Comparison of ENCODE assay signal across 1 cellular context in the genomic region with DNA sequence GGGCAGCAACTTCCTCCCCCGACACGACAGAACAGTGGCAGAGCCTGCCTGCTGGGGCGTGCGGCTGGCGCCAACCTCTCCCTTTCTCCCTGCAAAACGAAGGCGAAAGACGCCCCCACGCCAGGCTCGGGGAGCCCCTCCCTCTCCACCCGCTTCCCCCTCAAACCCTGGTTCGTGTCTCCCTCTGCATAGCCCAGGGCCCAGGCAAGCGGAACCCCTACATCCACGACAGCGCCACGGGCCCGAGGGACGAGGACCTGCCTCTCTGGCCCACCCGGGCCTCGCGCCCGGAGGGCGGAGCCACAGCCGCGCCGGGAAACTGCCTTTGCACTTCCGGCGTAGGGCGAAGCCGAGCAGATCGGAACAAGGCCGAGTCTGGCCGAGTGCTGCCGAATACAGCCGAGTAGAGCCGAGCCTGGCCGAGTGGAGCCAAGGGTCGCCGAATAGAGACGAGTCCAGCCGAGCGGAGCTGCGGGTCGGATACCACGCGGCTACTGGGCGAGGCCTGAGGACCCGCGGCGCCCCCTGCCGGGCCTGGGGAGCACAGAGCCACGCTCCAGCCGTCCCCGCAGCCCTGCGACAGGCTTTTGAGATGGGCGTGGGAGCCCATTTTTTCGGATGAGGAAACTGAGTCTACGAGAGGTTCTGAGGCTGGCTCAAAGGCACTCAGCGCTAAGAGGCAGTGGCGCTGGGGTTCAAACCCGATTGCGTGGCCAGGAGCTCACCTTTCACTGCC.
TF ChIP-seq lines count a peak whose summit lies in the region.

No MANE protein-coding gene starts in this region.

TF ChIP-seq in HepG2, 621 proteins besides CTCF, POLR2A, EP300 and RAD21 (continued from another document and continues in another):
- TF ChIP-seq, protein P1, sequence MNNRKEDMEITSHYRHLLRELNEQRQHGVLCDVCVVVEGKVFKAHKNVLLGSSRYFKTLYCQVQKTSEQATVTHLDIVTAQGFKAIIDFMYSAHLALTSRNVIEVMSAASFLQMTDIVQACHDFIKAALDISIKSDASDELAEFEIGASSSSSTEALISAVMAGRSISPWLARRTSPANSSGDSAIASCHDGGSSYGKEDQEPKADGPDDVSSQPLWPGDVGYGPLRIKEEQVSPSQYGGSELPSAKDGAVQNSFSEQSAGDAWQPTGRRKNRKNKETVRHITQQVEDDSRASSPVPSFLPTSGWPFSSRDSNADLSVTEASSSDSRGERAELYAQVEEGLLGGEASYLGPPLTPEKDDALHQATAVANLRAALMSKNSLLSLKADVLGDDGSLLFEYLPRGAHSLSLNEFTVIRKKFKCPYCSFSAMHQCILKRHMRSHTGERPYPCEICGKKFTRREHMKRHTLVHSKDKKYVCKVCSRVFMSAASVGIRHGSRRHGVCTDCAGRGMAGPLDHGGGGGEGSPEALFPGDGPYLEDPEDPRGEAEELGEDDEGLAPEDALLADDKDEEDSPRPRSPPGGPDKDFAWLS (CRISPR knock-in tag; IDR thresholded peaks at IDR 0.05; ENCODE audit: borderline replicate concordance), result no peak
- TF ChIP-seq ZNF614 (CRISPR knock-in tag; IDR thresholded peaks at IDR 0.05; ENCODE audit: borderline replicate concordance), result peak; percentile 40; the same call in 1 of the 2 replicates
- TF ChIP-seq, protein P2, sequence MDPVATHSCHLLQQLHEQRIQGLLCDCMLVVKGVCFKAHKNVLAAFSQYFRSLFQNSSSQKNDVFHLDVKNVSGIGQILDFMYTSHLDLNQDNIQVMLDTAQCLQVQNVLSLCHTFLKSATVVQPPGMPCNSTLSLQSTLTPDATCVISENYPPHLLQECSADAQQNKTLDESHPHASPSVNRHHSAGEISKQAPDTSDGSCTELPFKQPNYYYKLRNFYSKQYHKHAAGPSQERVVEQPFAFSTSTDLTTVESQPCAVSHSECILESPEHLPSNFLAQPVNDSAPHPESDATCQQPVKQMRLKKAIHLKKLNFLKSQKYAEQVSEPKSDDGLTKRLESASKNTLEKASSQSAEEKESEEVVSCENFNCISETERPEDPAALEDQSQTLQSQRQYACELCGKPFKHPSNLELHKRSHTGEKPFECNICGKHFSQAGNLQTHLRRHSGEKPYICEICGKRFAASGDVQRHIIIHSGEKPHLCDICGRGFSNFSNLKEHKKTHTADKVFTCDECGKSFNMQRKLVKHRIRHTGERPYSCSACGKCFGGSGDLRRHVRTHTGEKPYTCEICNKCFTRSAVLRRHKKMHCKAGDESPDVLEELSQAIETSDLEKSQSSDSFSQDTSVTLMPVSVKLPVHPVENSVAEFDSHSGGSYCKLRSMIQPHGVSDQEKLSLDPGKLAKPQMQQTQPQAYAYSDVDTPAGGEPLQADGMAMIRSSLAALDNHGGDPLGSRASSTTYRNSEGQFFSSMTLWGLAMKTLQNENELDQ (CRISPR knock-in tag; IDR thresholded peaks at IDR 0.05; ENCODE audit: borderline replicate concordance), result peak; percentile 13; the same call in 1 of the 2 replicates
- no peak for TF ChIP-seq NR2F6 (IDR thresholded peaks at IDR 0.05)
- no peak for TF ChIP-seq NR2F6 (CRISPR knock-in tag; IDR thresholded peaks at IDR 0.05)
- TF ChIP-seq GATAD2A (CRISPR knock-in tag; IDR thresholded peaks at IDR 0.05), result no peak; the same call in none of the 2 replicates
- TF ChIP-seq, protein P3, sequence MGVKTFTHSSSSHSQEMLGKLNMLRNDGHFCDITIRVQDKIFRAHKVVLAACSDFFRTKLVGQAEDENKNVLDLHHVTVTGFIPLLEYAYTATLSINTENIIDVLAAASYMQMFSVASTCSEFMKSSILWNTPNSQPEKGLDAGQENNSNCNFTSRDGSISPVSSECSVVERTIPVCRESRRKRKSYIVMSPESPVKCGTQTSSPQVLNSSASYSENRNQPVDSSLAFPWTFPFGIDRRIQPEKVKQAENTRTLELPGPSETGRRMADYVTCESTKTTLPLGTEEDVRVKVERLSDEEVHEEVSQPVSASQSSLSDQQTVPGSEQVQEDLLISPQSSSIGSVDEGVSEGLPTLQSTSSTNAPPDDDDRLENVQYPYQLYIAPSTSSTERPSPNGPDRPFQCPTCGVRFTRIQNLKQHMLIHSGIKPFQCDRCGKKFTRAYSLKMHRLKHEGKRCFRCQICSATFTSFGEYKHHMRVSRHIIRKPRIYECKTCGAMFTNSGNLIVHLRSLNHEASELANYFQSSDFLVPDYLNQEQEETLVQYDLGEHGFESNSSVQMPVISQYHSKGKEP (CRISPR knock-in tag; IDR thresholded peaks at IDR 0.05), result no peak
- TF ChIP-seq RORA (CRISPR knock-in tag; IDR thresholded peaks at IDR 0.05), result no peak
- TF ChIP-seq PRMT3 (CRISPR knock-in tag; IDR thresholded peaks at IDR 0.05; ENCODE audit: borderline replicate concordance, low read depth), result no peak
- peak; percentile 80; the same call in 1 of the 2 replicates for TF ChIP-seq NFATC3 (CRISPR knock-in tag; IDR thresholded peaks at IDR 0.05)
- no peak for TF ChIP-seq ZNF550 (CRISPR knock-in tag; IDR thresholded peaks at IDR 0.05; ENCODE audit: borderline replicate concordance)
- TF ChIP-seq DNMT3B (CRISPR knock-in tag; conservative IDR thresholded peaks at IDR 0.05), result peak; percentile 38; the same call in 1 of the 2 replicates
- no peak for TF ChIP-seq EEA1 (CRISPR knock-in tag; IDR thresholded peaks at IDR 0.05; ENCODE audit: borderline replicate concordance)
- TF ChIP-seq ARNT2 (CRISPR knock-in tag; IDR thresholded peaks at IDR 0.05; ENCODE audit: low read depth), result peak; percentile 92
- no peak for TF ChIP-seq IRX3 (CRISPR knock-in tag; IDR thresholded peaks at IDR 0.05; ENCODE audit: borderline replicate concordance, low read depth)
- TF ChIP-seq ZMYM4 (CRISPR knock-in tag; IDR thresholded peaks at IDR 0.05), result peak; percentile 66
- no peak for TF ChIP-seq U2AF2 (IDR thresholded peaks at IDR 0.05; ENCODE audit: low read depth, low read length)
- TF ChIP-seq RFX1 (IDR thresholded peaks at IDR 0.05), result no peak
- peak; percentile 72 for TF ChIP-seq ZNF883 (CRISPR knock-in tag; IDR thresholded peaks at IDR 0.05; ENCODE audit: not compliant biosample characterization)
- TF ChIP-seq, protein P4, sequence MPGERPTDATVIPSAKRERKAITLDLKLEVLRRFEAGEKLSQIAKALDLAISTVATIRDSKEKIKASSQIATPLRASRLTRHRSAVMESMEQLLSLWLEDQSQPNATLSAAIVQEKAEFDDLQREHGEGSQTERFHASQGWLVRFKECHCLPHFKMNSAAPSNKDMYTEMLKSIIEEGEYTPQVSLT (CRISPR knock-in tag; IDR thresholded peaks at IDR 0.05; ENCODE audit: borderline replicate concordance, low read depth), result no peak
- TF ChIP-seq RELA (CRISPR knock-in tag; IDR thresholded peaks at IDR 0.05), result peak; percentile 17; the same call in 1 of the 2 replicates
- TF ChIP-seq, protein P5, sequence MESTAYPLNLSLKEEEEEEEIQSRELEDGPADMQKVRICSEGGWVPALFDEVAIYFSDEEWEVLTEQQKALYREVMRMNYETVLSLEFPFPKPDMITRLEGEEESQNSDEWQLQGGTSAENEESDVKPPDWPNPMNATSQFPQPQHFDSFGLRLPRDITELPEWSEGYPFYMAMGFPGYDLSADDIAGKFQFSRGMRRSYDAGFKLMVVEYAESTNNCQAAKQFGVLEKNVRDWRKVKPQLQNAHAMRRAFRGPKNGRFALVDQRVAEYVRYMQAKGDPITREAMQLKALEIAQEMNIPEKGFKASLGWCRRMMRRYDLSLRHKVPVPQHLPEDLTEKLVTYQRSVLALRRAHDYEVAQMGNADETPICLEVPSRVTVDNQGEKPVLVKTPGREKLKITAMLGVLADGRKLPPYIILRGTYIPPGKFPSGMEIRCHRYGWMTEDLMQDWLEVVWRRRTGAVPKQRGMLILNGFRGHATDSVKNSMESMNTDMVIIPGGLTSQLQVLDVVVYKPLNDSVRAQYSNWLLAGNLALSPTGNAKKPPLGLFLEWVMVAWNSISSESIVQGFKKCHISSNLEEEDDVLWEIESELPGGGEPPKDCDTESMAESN (CRISPR knock-in tag; conservative IDR thresholded peaks at IDR 0.05), result peak; percentile 78
- no peak for TF ChIP-seq MED8 (CRISPR knock-in tag; IDR thresholded peaks at IDR 0.05; ENCODE audit: insufficient replicate concordance)
- peak; percentile 96 for TF ChIP-seq HOXA5 (CRISPR knock-in tag; IDR thresholded peaks at IDR 0.05)
- peak; percentile 72; the same call in 1 of the 2 replicates for TF ChIP-seq ZNF343 (CRISPR knock-in tag; IDR thresholded peaks at IDR 0.05)
- no peak for TF ChIP-seq FLYWCH1 (CRISPR knock-in tag; IDR thresholded peaks at IDR 0.05)
- TF ChIP-seq, protein P6, sequence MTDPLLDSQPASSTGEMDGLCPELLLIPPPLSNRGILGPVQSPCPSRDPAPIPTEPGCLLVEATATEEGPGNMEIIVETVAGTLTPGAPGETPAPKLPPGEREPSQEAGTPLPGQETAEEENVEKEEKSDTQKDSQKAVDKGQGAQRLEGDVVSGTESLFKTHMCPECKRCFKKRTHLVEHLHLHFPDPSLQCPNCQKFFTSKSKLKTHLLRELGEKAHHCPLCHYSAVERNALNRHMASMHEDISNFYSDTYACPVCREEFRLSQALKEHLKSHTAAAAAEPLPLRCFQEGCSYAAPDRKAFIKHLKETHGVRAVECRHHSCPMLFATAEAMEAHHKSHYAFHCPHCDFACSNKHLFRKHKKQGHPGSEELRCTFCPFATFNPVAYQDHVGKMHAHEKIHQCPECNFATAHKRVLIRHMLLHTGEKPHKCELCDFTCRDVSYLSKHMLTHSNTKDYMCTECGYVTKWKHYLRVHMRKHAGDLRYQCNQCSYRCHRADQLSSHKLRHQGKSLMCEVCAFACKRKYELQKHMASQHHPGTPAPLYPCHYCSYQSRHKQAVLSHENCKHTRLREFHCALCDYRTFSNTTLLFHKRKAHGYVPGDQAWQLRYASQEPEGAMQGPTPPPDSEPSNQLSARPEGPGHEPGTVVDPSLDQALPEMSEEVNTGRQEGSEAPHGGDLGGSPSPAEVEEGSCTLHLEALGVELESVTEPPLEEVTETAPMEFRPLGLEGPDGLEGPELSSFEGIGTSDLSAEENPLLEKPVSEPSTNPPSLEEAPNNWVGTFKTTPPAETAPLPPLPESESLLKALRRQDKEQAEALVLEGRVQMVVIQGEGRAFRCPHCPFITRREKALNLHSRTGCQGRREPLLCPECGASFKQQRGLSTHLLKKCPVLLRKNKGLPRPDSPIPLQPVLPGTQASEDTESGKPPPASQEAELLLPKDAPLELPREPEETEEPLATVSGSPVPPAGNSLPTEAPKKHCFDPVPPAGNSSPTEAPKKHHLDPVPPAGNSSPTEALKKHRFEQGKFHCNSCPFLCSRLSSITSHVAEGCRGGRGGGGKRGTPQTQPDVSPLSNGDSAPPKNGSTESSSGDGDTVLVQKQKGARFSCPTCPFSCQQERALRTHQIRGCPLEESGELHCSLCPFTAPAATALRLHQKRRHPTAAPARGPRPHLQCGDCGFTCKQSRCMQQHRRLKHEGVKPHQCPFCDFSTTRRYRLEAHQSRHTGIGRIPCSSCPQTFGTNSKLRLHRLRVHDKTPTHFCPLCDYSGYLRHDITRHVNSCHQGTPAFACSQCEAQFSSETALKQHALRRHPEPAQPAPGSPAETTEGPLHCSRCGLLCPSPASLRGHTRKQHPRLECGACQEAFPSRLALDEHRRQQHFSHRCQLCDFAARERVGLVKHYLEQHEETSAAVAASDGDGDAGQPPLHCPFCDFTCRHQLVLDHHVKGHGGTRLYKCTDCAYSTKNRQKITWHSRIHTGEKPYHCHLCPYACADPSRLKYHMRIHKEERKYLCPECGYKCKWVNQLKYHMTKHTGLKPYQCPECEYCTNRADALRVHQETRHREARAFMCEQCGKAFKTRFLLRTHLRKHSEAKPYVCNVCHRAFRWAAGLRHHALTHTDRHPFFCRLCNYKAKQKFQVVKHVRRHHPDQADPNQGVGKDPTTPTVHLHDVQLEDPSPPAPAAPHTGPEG (CRISPR knock-in tag; IDR thresholded peaks at IDR 0.05), result peak; percentile 63; the same call in 1 of the 2 replicates
- TF ChIP-seq, protein P7, sequence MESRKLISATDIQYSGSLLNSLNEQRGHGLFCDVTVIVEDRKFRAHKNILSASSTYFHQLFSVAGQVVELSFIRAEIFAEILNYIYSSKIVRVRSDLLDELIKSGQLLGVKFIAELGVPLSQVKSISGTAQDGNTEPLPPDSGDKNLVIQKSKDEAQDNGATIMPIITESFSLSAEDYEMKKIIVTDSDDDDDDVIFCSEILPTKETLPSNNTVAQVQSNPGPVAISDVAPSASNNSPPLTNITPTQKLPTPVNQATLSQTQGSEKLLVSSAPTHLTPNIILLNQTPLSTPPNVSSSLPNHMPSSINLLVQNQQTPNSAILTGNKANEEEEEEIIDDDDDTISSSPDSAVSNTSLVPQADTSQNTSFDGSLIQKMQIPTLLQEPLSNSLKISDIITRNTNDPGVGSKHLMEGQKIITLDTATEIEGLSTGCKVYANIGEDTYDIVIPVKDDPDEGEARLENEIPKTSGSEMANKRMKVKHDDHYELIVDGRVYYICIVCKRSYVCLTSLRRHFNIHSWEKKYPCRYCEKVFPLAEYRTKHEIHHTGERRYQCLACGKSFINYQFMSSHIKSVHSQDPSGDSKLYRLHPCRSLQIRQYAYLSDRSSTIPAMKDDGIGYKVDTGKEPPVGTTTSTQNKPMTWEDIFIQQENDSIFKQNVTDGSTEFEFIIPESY (CRISPR knock-in tag; IDR thresholded peaks at IDR 0.05), result no peak
- TF ChIP-seq ZFP82 (CRISPR knock-in tag; IDR thresholded peaks at IDR 0.05; ENCODE audit: borderline replicate concordance), result no peak; the same call in 1 of the 2 replicates
- TF ChIP-seq AHR (CRISPR knock-in tag; IDR thresholded peaks at IDR 0.05), result no peak
- TF ChIP-seq RBFOX2 (IDR thresholded peaks at IDR 0.05; ENCODE audit: low read depth, low read length), result peak; percentile 98
- TF ChIP-seq FIP1L1 (IDR thresholded peaks at IDR 0.05; ENCODE audit: borderline replicate concordance, insufficient read depth, low read depth, low read length), result no peak
- no peak for TF ChIP-seq ZNF713 (CRISPR knock-in tag; IDR thresholded peaks at IDR 0.05)
- TF ChIP-seq, protein P8, sequence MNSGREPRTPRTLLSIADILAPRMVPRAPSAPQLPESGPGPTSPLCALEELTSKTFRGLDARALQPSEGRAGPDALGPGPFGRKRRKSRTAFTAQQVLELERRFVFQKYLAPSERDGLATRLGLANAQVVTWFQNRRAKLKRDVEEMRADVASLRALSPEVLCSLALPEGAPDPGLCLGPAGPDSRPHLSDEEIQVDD (CRISPR knock-in tag; IDR thresholded peaks at IDR 0.05; ENCODE audit: borderline replicate concordance), result no peak; the same call in 1 of the 2 replicates
- TF ChIP-seq KAT7 (CRISPR knock-in tag; IDR thresholded peaks at IDR 0.05; ENCODE audit: borderline replicate concordance), result no peak; the same call in 1 of the 2 replicates
- TF ChIP-seq, protein P9, sequence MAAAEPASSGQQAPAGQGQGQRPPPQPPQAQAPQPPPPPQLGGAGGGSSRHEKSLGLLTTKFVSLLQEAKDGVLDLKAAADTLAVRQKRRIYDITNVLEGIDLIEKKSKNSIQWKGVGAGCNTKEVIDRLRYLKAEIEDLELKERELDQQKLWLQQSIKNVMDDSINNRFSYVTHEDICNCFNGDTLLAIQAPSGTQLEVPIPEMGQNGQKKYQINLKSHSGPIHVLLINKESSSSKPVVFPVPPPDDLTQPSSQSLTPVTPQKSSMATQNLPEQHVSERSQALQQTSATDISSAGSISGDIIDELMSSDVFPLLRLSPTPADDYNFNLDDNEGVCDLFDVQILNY (CRISPR knock-in tag; conservative IDR thresholded peaks at IDR 0.05), result peak; percentile 55; the same call in 1 of the 2 replicates
- TF ChIP-seq, protein P10, sequence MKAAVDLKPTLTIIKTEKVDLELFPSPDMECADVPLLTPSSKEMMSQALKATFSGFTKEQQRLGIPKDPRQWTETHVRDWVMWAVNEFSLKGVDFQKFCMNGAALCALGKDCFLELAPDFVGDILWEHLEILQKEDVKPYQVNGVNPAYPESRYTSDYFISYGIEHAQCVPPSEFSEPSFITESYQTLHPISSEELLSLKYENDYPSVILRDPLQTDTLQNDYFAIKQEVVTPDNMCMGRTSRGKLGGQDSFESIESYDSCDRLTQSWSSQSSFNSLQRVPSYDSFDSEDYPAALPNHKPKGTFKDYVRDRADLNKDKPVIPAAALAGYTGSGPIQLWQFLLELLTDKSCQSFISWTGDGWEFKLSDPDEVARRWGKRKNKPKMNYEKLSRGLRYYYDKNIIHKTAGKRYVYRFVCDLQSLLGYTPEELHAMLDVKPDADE (CRISPR knock-in tag; IDR thresholded peaks at IDR 0.05), result peak; percentile 64; the same call in 1 of the 2 replicates
- TF ChIP-seq CBFB (CRISPR knock-in tag; IDR thresholded peaks at IDR 0.05), result 0 out of 2 replicates have a peak, but pooled peaks have one; percentile 17
